ENCODE assay signal across 24 cellular contexts in genomic region chr1:177789956-177790355, GRCh38.
"Had no signal": no experiment of that assay in that cellular context is flagged by ENCODE, and none has a peak within 500 bp of the region (broad histone marks: within the 10 kb centered on the region; RNA-seq: fewer than 3 reads in every experiment).

No MANE protein-coding gene starts in this region.

- H3K36me3 ChIP-seq: colonic mucosa, gastrocnemius medialis, heart right ventricle, left lung, lower lobe of right lung had no signal

- H3K4me1 ChIP-seq: colonic mucosa, gastrocnemius medialis, heart right ventricle, left lung, lower lobe of right lung had no signal

- FAIRE-seq: endometrium, islet of Langerhans, keratinocyte had no signal

- ATAC-seq: effector memory CD8-positive, alpha-beta T cell; esophagus mucosa; gastrocnemius medialis; heart right ventricle; left cardiac atrium; left lung; left ventricle myocardium superior; lower lobe of right lung; mucosa of descending colon had no signal

- H3K9me3 ChIP-seq: colonic mucosa, gastrocnemius medialis, lower lobe of right lung, mucosa of descending colon had no signal

- H3K27me3 ChIP-seq: colonic mucosa, gastrocnemius medialis, left lung had no signal

- DNase-seq: colonic mucosa; cortex of kidney; effector CD8-positive, alpha-beta T cell; effector memory CD8-positive, alpha-beta T cell; endodermal cell; erythroblast; foreskin melanocyte; gastrocnemius medialis; glutamatergic neuron; head of caudate nucleus; heart right ventricle; hippocampal formation; left cardiac atrium; left lung; left ventricle myocardium superior; lower lobe of right lung; mesenchymal stem cell; mucosa of descending colon; naive B cell had no signal

- H3K4me3 ChIP-seq: colonic mucosa, gastrocnemius medialis, heart right ventricle, left lung, lower lobe of right lung, mucosa of descending colon had no signal

- H3K27ac ChIP-seq: colonic mucosa, epithelial cell of prostate, gastrocnemius medialis, heart right ventricle, left lung, lower lobe of right lung had no signal
